In genomic region chr12:3720772-3721171, GRCh38 we compare ENCODE assay signal across 22 cellular contexts.
"Had no signal": no experiment of that assay in that cellular context is flagged by ENCODE, and none has a peak within 500 bp of the region (broad histone marks: within the 10 kb centered on the region; RNA-seq: fewer than 3 reads in every experiment).

No MANE protein-coding gene starts in this region.

- H3K4me3 ChIP-seq: dorsolateral prefrontal cortex, gastroesophageal sphincter, psoas muscle, spleen, testis, tibial nerve, upper lobe of right lung, vagina had no signal

- H3K27ac Mint-ChIP-seq: naive thymus-derived CD4-positive, alpha-beta T cell; stimulated activated naive B cell treated with anti-CD40 and anti-IgM and Interleukin-4, amounts not matched to agents 10 μg/mL and 1 μg/mL and 100 μg/mL, for 72 hours had no signal

- H3K4me1 ChIP-seq: gastroesophageal sphincter, psoas muscle, testis, upper lobe of right lung, vagina had no signal

- H3K9me3 ChIP-seq: gastroesophageal sphincter, psoas muscle, testis, tibial nerve, upper lobe of right lung, vagina had no signal

- H3K27me3 Mint-ChIP-seq: naive thymus-derived CD4-positive, alpha-beta T cell; stimulated activated naive B cell treated with anti-CD40 and anti-IgM and Interleukin-4, amounts not matched to agents 10 μg/mL and 1 μg/mL and 100 μg/mL, for 72 hours; stimulated activated naive CD8-positive, alpha-beta T cell treated with anti-CD3 and anti-CD28 coated beads, Interleukin-15, amount 100 ng/mL, for 72 hours had no signal

- H3K36me3 ChIP-seq: gastroesophageal sphincter, tibial nerve, upper lobe of right lung, vagina had no signal

- DNase-seq: cortex of kidney; dorsolateral prefrontal cortex; effector CD8-positive, alpha-beta T cell; glutamatergic neuron; left colon; mammary epithelial cell; naive thymus-derived CD4-positive, alpha-beta T cell; psoas muscle; retina; spleen; stimulated activated CD4-positive, alpha-beta T cell treated with anti-CD3 and anti-CD28 coated beads, Interleukin-15, amount 100 ng/mL, for 24 hours; stimulated activated CD4-positive, alpha-beta T cell treated with anti-CD3 and anti-CD28 coated beads, Interleukin-1b, Interleukin-23, amount 100 ng/mL, for 48 hours; stimulated activated CD4-positive, alpha-beta T cell treated with anti-CD3 and anti-CD28 coated beads, Interleukin-4, amount 100 ng/mL, for 24 hours; stimulated activated naive B cell treated with anti-CD40 and anti-IgM and Interleukin-4, amounts not matched to agents 10 μg/mL and 1 μg/mL and 100 μg/mL, for 72 hours; stimulated activated naive CD8-positive, alpha-beta T cell treated with anti-CD3 and anti-CD28 coated beads, Interleukin-15, amount 100 ng/mL, for 72 hours; testis; upper lobe of right lung had no signal

- ATAC-seq: esophagus mucosa; gastroesophageal sphincter; left colon; naive thymus-derived CD4-positive, alpha-beta T cell; psoas muscle; sciatic nerve; stimulated activated naive B cell treated with anti-CD40 and anti-IgM and Interleukin-4, amounts not matched to agents 10 μg/mL and 1 μg/mL and 100 μg/mL, for 72 hours; stimulated activated naive CD8-positive, alpha-beta T cell treated with anti-CD3 and anti-CD28 coated beads, Interleukin-15, amount 100 ng/mL, for 72 hours; upper lobe of right lung had no signal

- H3K27ac ChIP-seq: dorsolateral prefrontal cortex, gastroesophageal sphincter, psoas muscle, spleen, testis, tibial nerve, upper lobe of right lung, vagina had no signal

- H3K27me3 ChIP-seq: dorsolateral prefrontal cortex, gastroesophageal sphincter, spleen, testis, tibial nerve, upper lobe of right lung, vagina had no signal

- H3K4me3 Mint-ChIP-seq: naive thymus-derived CD4-positive, alpha-beta T cell; stimulated activated naive B cell treated with anti-CD40 and anti-IgM and Interleukin-4, amounts not matched to agents 10 μg/mL and 1 μg/mL and 100 μg/mL, for 72 hours; stimulated activated naive CD8-positive, alpha-beta T cell treated with anti-CD3 and anti-CD28 coated beads, Interleukin-15, amount 100 ng/mL, for 72 hours had no signal

- H3K9me3 Mint-ChIP-seq: stimulated activated naive B cell treated with anti-CD40 and anti-IgM and Interleukin-4, amounts not matched to agents 10 μg/mL and 1 μg/mL and 100 μg/mL, for 72 hours had no signal
